ENCODE assay signal across 33 cellular contexts in genomic region chr13:75603038-75603437, GRCh38.
"Had no signal": no experiment of that assay in that cellular context is flagged by ENCODE, and none has a peak within 500 bp of the region (broad histone marks: within the 10 kb centered on the region; RNA-seq: fewer than 3 reads in every experiment).

No MANE protein-coding gene starts in this region.

- H3K27me3 Mint-ChIP-seq: activated CD4-positive, alpha-beta memory T cell treated with anti-CD3 and anti-CD28 coated beads for 36 hours; activated CD4-positive, alpha-beta T cell treated with anti-CD3 and anti-CD28 coated beads for 36 hours; activated CD4-positive, alpha-beta T cell treated with anti-CD3 and anti-CD28 coated beads, Interleukin-2, amount 10 ng/mL, durations not matched to agents 24 days and 14 days; activated CD8-positive, alpha-beta T cell treated with anti-CD3 and anti-CD28 coated beads for 36 hours; activated naive CD8-positive, alpha-beta T cell treated with anti-CD3 and anti-CD28 coated beads for 36 hours; activated T-cell treated with anti-CD3 and anti-CD28 coated beads, Interleukin-2, amount 50 U/mL, for 24 hours had no signal

- H3K4me3 Mint-ChIP-seq: activated CD4-positive, alpha-beta memory T cell treated with anti-CD3 and anti-CD28 coated beads for 36 hours; activated CD4-positive, alpha-beta T cell treated with anti-CD3 and anti-CD28 coated beads for 36 hours; activated CD4-positive, alpha-beta T cell treated with anti-CD3 and anti-CD28 coated beads, Interleukin-2, amount 10 ng/mL, durations not matched to agents 24 days and 14 days; activated CD8-positive, alpha-beta T cell treated with anti-CD3 and anti-CD28 coated beads for 36 hours; activated naive CD4-positive, alpha-beta T cell treated with anti-CD3 and anti-CD28 coated beads for 36 hours; activated naive CD8-positive, alpha-beta T cell treated with anti-CD3 and anti-CD28 coated beads for 36 hours; activated T-cell treated with anti-CD3 and anti-CD28 coated beads, Interleukin-2, amount 50 U/mL, for 24 hours; T-helper 1 cell treated with Interleukin-12 subunit alpha and Interleukin-12 subunit beta and Interleukin-4 antibody, amounts not matched to agents 30 μg/mL and 1 μg/mL, for 36 hours; T-helper 2 cell treated with Interferon-gamma antibody and Interleukin-4, amounts not matched to agents 5 μg/mL and 100 μg/mL, for 36 hours had no signal

- H3K4me1 ChIP-seq: adrenal gland, breast epithelium had no signal

- H3K9me3 Mint-ChIP-seq: activated CD4-positive, alpha-beta memory T cell treated with anti-CD3 and anti-CD28 coated beads for 36 hours; activated CD4-positive, alpha-beta T cell treated with anti-CD3 and anti-CD28 coated beads, Interleukin-2, amount 10 ng/mL, durations not matched to agents 24 days and 14 days; activated CD8-positive, alpha-beta T cell treated with anti-CD3 and anti-CD28 coated beads for 36 hours; activated naive CD4-positive, alpha-beta T cell treated with anti-CD3 and anti-CD28 coated beads for 36 hours; activated naive CD4-positive, alpha-beta T cell treated with anti-CD3 and anti-CD28 coated beads, Interleukin-2, amount 50 U/mL, for 72 hours; activated naive CD8-positive, alpha-beta T cell treated with anti-CD3 and anti-CD28 coated beads for 36 hours; activated T-cell treated with anti-CD3 and anti-CD28 coated beads, Interleukin-2, amount 50 U/mL, for 24 hours; T-helper 1 cell treated with Interleukin-12 subunit alpha and Interleukin-12 subunit beta and Interleukin-4 antibody, amounts not matched to agents 30 μg/mL and 1 μg/mL, for 36 hours; T-helper 2 cell treated with Interferon-gamma antibody and Interleukin-4, amounts not matched to agents 5 μg/mL and 100 μg/mL, for 36 hours had no signal

- DNase-seq: activated CD4-positive, alpha-beta memory T cell treated with anti-CD3 and anti-CD28 coated beads for 36 hours; activated CD4-positive, alpha-beta T cell treated with anti-CD3 and anti-CD28 coated beads for 1 hour; activated CD4-positive, alpha-beta T cell treated with anti-CD3 and anti-CD28 coated beads for 36 hours; activated CD4-positive, alpha-beta T cell treated with anti-CD3 and anti-CD28 coated beads, Interleukin-2, amount 10 ng/mL, durations not matched to agents 24 days and 14 days; activated CD4-positive, alpha-beta T cell treated with anti-CD3 and anti-CD28 coated beads, Interleukin-2, amount 50 U/mL, for 1 hour; activated CD4-positive, alpha-beta T cell treated with anti-CD3 and anti-CD28 coated beads, Interleukin-2, amount 50 U/mL, for 4 hours; activated CD4-positive, CD25-positive, alpha-beta regulatory T cell; activated CD8-positive, alpha-beta memory T cell treated with anti-CD3 and anti-CD28 coated beads, Interleukin-2, amount 50 U/mL, for 4 hours; activated CD8-positive, alpha-beta T cell treated with anti-CD3 and anti-CD28 coated beads for 36 hours; activated effector memory CD4-positive, alpha-beta T cell treated with anti-CD3 and anti-CD28 coated beads, Interleukin-2, amount 50 U/mL, for 16 hours; activated gamma-delta T cell treated with Interleukin-2 at 50 U/mL for 16 hours; activated naive CD4-positive, alpha-beta T cell; activated naive CD4-positive, alpha-beta T cell treated with anti-CD3 and anti-CD28 coated beads for 36 hours; activated naive CD4-positive, alpha-beta T cell treated with anti-CD3 and anti-CD28 coated beads, Interleukin-2, amount 50 U/mL, for 16 hours; activated naive CD8-positive, alpha-beta T cell treated with anti-CD3 and anti-CD28 coated beads for 36 hours; activated T-cell treated with anti-CD3 and anti-CD28 coated beads, Interleukin-2, amount 50 U/mL, for 24 hours; activated T-cell treated with anti-CD3 and anti-CD28 coated beads, Interleukin-2, amount 50 U/mL, for 48 hours; adrenal gland; amniotic stem cell; aorta; body of pancreas; brain microvascular endothelial cell; central memory CD4-positive, alpha-beta T cell; SW 1271; T-helper 1 cell; T-helper 2 cell; T-helper 9 cell had no signal

- H3K4me1 Mint-ChIP-seq: activated CD4-positive, alpha-beta T cell treated with anti-CD3 and anti-CD28 coated beads for 36 hours; activated CD4-positive, alpha-beta T cell treated with anti-CD3 and anti-CD28 coated beads, Interleukin-2, amount 10 ng/mL, durations not matched to agents 24 days and 14 days; activated naive CD8-positive, alpha-beta T cell treated with anti-CD3 and anti-CD28 coated beads for 36 hours had no signal

- ATAC-seq: activated CD4-positive, alpha-beta T cell treated with anti-CD3 and anti-CD28 coated beads for 36 hours; activated CD4-positive, CD25-positive, alpha-beta regulatory T cell treated with anti-CD3 and anti-CD28 coated beads, Interleukin-2, amount 50 U/mL, for 24 hours; activated CD8-positive, alpha-beta T cell treated with anti-CD3 and anti-CD28 coated beads for 36 hours; activated naive CD4-positive, alpha-beta T cell treated with anti-CD3 and anti-CD28 coated beads, Interleukin-2, amount 50 U/mL, for 72 hours; body of pancreas had no signal

- H3K4me3 ChIP-seq: adrenal gland, body of pancreas, breast epithelium had no signal

- H3K27ac ChIP-seq: adrenal gland, body of pancreas, brain microvascular endothelial cell, breast epithelium, VCaP had no signal

- H3K9me3 ChIP-seq: adrenal gland, body of pancreas, breast epithelium had no signal

- H3K36me3 ChIP-seq: adrenal gland, breast epithelium had no signal

- H3K27ac Mint-ChIP-seq: activated CD4-positive, alpha-beta memory T cell treated with anti-CD3 and anti-CD28 coated beads for 36 hours; activated CD4-positive, alpha-beta T cell treated with anti-CD3 and anti-CD28 coated beads for 36 hours; activated CD4-positive, alpha-beta T cell treated with anti-CD3 and anti-CD28 coated beads, Interleukin-2, amount 10 ng/mL, durations not matched to agents 24 days and 14 days; activated CD8-positive, alpha-beta T cell treated with anti-CD3 and anti-CD28 coated beads for 36 hours; activated naive CD4-positive, alpha-beta T cell treated with anti-CD3 and anti-CD28 coated beads for 36 hours; activated naive CD4-positive, alpha-beta T cell treated with anti-CD3 and anti-CD28 coated beads, Interleukin-2, amount 50 U/mL, for 72 hours; activated naive CD8-positive, alpha-beta T cell treated with anti-CD3 and anti-CD28 coated beads for 36 hours; activated T-cell treated with anti-CD3 and anti-CD28 coated beads, Interleukin-2, amount 50 U/mL, for 24 hours; T-helper 1 cell treated with Interleukin-12 subunit alpha and Interleukin-12 subunit beta and Interleukin-4 antibody, amounts not matched to agents 30 μg/mL and 1 μg/mL, for 36 hours; T-helper 2 cell treated with Interferon-gamma antibody and Interleukin-4, amounts not matched to agents 5 μg/mL and 100 μg/mL, for 36 hours had no signal
